ENCODE assay signal across 1 cellular context in the genomic region with DNA sequence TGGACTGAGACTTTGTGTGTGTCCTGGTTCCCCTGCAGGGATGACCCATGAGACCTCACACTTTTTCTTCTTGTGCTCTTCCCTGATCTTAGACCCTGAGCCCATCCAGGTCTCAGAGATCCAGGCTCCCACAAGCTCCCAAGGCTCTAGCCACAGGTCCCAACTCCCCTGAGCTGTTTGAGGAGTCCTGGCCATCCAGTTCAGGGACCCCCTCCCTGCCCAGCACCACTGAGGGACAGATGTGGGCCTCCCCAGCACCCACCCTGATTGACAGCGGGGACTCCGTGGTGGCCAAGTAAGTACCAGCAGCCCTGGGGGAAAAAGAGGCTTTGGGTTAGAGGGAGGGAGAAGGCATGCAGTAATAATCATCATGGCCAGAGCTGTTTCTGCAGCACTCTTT.
TF ChIP-seq lines count a peak whose summit lies in the region.

No MANE protein-coding gene starts in this region.

TF ChIP-seq in HCT116, 20 proteins besides CTCF, POLR2A, EP300 and RAD21:
- TF ChIP-seq SIN3A (IDR thresholded peaks at IDR 0.05; ENCODE audit: low read depth) (no peak), TCF7L2 (IDR thresholded peaks at IDR 0.05; ENCODE audit: borderline replicate concordance, extremely low read depth, insufficient read depth, insufficient read length) (no peak), EZH2 (IDR thresholded peaks at IDR 0.05) (no peak), SRF (IDR thresholded peaks at IDR 0.05; ENCODE audit: low read depth) (no peak), EZH2phosphoT487 (IDR thresholded peaks at IDR 0.05; ENCODE audit: borderline replicate concordance) (no peak), JUND (IDR thresholded peaks at IDR 0.05) (no peak), SP1 (IDR thresholded peaks at IDR 0.05; ENCODE audit: low read depth) (no peak), ZNF274 (IDR thresholded peaks at IDR 0.05; ENCODE audit: low read depth, low read length) (no peak), FOSL1 (IDR thresholded peaks at IDR 0.05; ENCODE audit: low read depth) (no peak), CBX3 (IDR thresholded peaks at IDR 0.05; ENCODE audit: low read depth) (no peak), CEBPB (IDR thresholded peaks at IDR 0.05; ENCODE audit: low read depth) (no peak), ZFX (IDR thresholded peaks at IDR 0.05) (no peak), POLR2AphosphoS5 (IDR thresholded peaks at IDR 0.05; ENCODE audit: low read depth, low read length) (no peak), ELF1 (IDR thresholded peaks at IDR 0.05; ENCODE audit: borderline replicate concordance, low read depth) (no peak)
- TF ChIP-seq, protein P1, sequence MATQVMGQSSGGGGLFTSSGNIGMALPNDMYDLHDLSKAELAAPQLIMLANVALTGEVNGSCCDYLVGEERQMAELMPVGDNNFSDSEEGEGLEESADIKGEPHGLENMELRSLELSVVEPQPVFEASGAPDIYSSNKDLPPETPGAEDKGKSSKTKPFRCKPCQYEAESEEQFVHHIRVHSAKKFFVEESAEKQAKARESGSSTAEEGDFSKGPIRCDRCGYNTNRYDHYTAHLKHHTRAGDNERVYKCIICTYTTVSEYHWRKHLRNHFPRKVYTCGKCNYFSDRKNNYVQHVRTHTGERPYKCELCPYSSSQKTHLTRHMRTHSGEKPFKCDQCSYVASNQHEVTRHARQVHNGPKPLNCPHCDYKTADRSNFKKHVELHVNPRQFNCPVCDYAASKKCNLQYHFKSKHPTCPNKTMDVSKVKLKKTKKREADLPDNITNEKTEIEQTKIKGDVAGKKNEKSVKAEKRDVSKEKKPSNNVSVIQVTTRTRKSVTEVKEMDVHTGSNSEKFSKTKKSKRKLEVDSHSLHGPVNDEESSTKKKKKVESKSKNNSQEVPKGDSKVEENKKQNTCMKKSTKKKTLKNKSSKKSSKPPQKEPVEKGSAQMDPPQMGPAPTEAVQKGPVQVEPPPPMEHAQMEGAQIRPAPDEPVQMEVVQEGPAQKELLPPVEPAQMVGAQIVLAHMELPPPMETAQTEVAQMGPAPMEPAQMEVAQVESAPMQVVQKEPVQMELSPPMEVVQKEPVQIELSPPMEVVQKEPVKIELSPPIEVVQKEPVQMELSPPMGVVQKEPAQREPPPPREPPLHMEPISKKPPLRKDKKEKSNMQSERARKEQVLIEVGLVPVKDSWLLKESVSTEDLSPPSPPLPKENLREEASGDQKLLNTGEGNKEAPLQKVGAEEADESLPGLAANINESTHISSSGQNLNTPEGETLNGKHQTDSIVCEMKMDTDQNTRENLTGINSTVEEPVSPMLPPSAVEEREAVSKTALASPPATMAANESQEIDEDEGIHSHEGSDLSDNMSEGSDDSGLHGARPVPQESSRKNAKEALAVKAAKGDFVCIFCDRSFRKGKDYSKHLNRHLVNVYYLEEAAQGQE (IDR thresholded peaks at IDR 0.05; ENCODE audit: low read depth), result no peak
- TF ChIP-seq, protein P2, sequence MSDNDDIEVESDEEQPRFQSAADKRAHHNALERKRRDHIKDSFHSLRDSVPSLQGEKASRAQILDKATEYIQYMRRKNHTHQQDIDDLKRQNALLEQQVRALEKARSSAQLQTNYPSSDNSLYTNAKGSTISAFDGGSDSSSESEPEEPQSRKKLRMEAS (IDR thresholded peaks at IDR 0.05), result no peak
- TF ChIP-seq, protein P3, sequence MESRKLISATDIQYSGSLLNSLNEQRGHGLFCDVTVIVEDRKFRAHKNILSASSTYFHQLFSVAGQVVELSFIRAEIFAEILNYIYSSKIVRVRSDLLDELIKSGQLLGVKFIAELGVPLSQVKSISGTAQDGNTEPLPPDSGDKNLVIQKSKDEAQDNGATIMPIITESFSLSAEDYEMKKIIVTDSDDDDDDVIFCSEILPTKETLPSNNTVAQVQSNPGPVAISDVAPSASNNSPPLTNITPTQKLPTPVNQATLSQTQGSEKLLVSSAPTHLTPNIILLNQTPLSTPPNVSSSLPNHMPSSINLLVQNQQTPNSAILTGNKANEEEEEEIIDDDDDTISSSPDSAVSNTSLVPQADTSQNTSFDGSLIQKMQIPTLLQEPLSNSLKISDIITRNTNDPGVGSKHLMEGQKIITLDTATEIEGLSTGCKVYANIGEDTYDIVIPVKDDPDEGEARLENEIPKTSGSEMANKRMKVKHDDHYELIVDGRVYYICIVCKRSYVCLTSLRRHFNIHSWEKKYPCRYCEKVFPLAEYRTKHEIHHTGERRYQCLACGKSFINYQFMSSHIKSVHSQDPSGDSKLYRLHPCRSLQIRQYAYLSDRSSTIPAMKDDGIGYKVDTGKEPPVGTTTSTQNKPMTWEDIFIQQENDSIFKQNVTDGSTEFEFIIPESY (IDR thresholded peaks at IDR 0.05; ENCODE audit: extremely low read depth, insufficient replicate concordance, low read length), result no peak
- TF ChIP-seq, protein P4, sequence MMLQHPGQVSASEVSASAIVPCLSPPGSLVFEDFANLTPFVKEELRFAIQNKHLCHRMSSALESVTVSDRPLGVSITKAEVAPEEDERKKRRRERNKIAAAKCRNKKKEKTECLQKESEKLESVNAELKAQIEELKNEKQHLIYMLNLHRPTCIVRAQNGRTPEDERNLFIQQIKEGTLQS (IDR thresholded peaks at IDR 0.05), result no peak
